9 cellular contexts compared by ENCODE assay signal in genomic region chr1:180863158-180863775, GRCh38. TPM values are rescaled to one million over a fixed set of nuclear protein-coding genes. Genes with fewer than 3 reads are reported as not detected.
DNase-seq lines count a peak whose midpoint lies in the region; ATAC-seq, FAIRE-seq and TF ChIP-seq lines count a peak whose summit lies in the region.
"Had no signal": no experiment of that assay in that cellular context is flagged by ENCODE, and none has a peak within 500 bp of the region (broad histone marks: within the 10 kb centered on the region; RNA-seq: fewer than 3 reads in every experiment).

No MANE protein-coding gene starts in this region.

- no peaks in the 10 kb centered on the region for H3K79me2 ChIP-seq in DOHH2 (ENCODE audit: control insufficient read depth, low read length)

- intact Hi-C loops in psoas muscle (cut with DNase I), result loop anchor here (5.0 kb wide), 3 partner anchors 231 to 346 kb away; partner anchors contain the start of gene XPR1 (in 1 of the 2)

- peak; percentile 77 for TF ChIP-seq CTCF in DOHH2 (IDR thresholded peaks at IDR 0.05; ENCODE audit: low read depth, low read length, poor library complexity, severe bottlenecking)
- TF ChIP-seq CTCF in psoas muscle (IDR thresholded peaks at IDR 0.05), result peak; percentile 83

- H3K36me3 ChIP-seq in DOHH2 (ENCODE audit: control insufficient read depth, low read length), result no peaks in the 10 kb centered on the region
- peaks cover 0 to 19% of the 10 kb centered on the region in 2 donors for H3K36me3 ChIP-seq in psoas muscle (ENCODE audit: insufficient read depth in 1 of 2, low read depth in 1 of 2)

- H3K4me2 ChIP-seq in DOHH2 (ENCODE audit: low read length), result no peak overlapping the region

- H3K4me1 ChIP-seq in DOHH2 (ENCODE audit: control insufficient read depth, low read length) (no peaks in the 10 kb centered on the region), psoas muscle (peaks cover 4% of the 10 kb centered on the region)

- no peaks in the 10 kb centered on the region for H3K27me3 ChIP-seq in DOHH2 (ENCODE audit: control insufficient read depth, low read length)
- no peaks in the 10 kb centered on the region for H3K27me3 ChIP-seq in psoas muscle (ENCODE audit: insufficient read depth in 3 of 3, low read length in 2 of 3)

- H3K27ac ChIP-seq in DOHH2 (ENCODE audit: low read depth, low read length) (no peak overlapping the region), psoas muscle (no peak overlapping the region)
- H3K27ac ChIP-seq: epithelial cell of prostate had no signal

- H3F3A ChIP-seq in DOHH2 (ENCODE audit: control insufficient read depth, insufficient read depth), result no peaks in the 10 kb centered on the region

- 32 to 40% (median 40%) methylated on average over 6 of the region's 6 CpGs for WGBS in psoas muscle, 3 donors

- no peak overlapping the region for H3K4me3 ChIP-seq in DOHH2 (ENCODE audit: low read length)
- H3K4me3 ChIP-seq in psoas muscle, result no peak overlapping the region

- H3K9me3 ChIP-seq in DOHH2 (ENCODE audit: control insufficient read depth, insufficient read depth, low read length), result no peaks in the 10 kb centered on the region
- no peaks in the 10 kb centered on the region for H3K9me3 ChIP-seq in psoas muscle

- H4K20me1 ChIP-seq in DOHH2 (ENCODE audit: control insufficient read depth, insufficient read depth, low read depth, low read length), result 0 out of 2 replicates have a peak, but pooled peaks cover 3% of the 10 kb centered on the region

- H3K9me2 ChIP-seq in DOHH2 (replicated peaks; ENCODE audit: control insufficient read depth, low read length), result no peaks in the 10 kb centered on the region

- ATAC-seq in psoas muscle (peak in 2 of 4 donors; percentile 46 to 70), HG02623 (IDR thresholded peaks at IDR 0.05; ENCODE audit: unreplicated experiment) (no peak)

- FAIRE-seq in TTC549 (lab: Jason Lieb, UNC), result peak; percentile 99

- DNase-seq in A172 (ENCODE audit: low spot score) (peak; percentile 70), NCI-H1092 (lab: John Stamatoyannopoulos, UW) (peak; percentile 47), foreskin melanocyte (peak; percentile 50), psoas muscle (no peak)
- no peak for DNase-seq in activated CD4-positive, CD25-positive, alpha-beta regulatory T cell treated with anti-CD3 and anti-CD28 coated beads, Interleukin-2, amount 50 U/mL, for 72 hours

RNA-seq across cellular contexts. Expression of gene KIAA1614, which starts 49.4 kb away (rescaled TPM):
- total RNA-seq in A172 (2014; rRNA removed; shearing (Covaris generic)), result 3.8 and 9.4 TPM in 2 replicates
- 1 to 10 TPM in 2 of 4 donors, under 1 TPM in 2; 0.84 to 1.1 (median 0.95) TPM for total RNA-seq in psoas muscle
- polyA plus RNA-seq in psoas muscle, result 1 to 10 TPM in 1 of 3 donors, under 1 TPM in 2; 0.45 to 1.6 (median 0.47) TPM

Comparison
In these comparisons a context has a peak if more than half of its experiments do, and no peak if none do; other contexts are left out.
1. DNase-seq: peak in A172 (single experiment), NCI-H1092 (single experiment) and foreskin melanocyte (single experiment); none in psoas muscle (0 of 2) and activated CD4-positive, CD25-positive, alpha-beta regulatory T cell treated with anti-CD3 and anti-CD28 coated beads, Interleukin-2, amount 50 U/mL, for 72 hours (single experiment).